1 cellular context compared by ENCODE assay signal in genomic region chr9:94656190-94656589, GRCh38.
TF ChIP-seq lines count a peak whose summit lies in the region.

No MANE protein-coding gene starts in this region.

TF ChIP-seq in WTC11, 78 proteins besides CTCF, POLR2A, EP300 and RAD21 (continued from another document):
- no peak for TF ChIP-seq ZNF532 (CRISPR knock-in tag; IDR thresholded peaks at IDR 0.05; ENCODE audit: borderline replicate concordance)
- TF ChIP-seq PREB (CRISPR knock-in tag; IDR thresholded peaks at IDR 0.05; ENCODE audit: borderline replicate concordance) = no peak
TF ChIP-seq in WTC11: peak in this region for 0.
